ENCODE assay signal across 13 cellular contexts in genomic region chr11:72631806-72632731, GRCh38. TPM values are rescaled to one million over a fixed set of nuclear protein-coding genes. Genes with fewer than 3 reads are reported as not detected.
DNase-seq lines count a peak whose midpoint lies in the region; ATAC-seq, FAIRE-seq and TF ChIP-seq lines count a peak whose summit lies in the region.
"Had no signal": no experiment of that assay in that cellular context is flagged by ENCODE, and none has a peak within 500 bp of the region (broad histone marks: within the 10 kb centered on the region; RNA-seq: fewer than 3 reads in every experiment).

No MANE protein-coding gene starts in this region.

- 66 to 79% (median 75%) methylated on average over 18 of the region's 18 CpGs for WGBS in stomach, 5 donors

- no peak for DNase-seq in NT2/D1 (ENCODE audit: low read depth, low spot score)
- DNase-seq in cardiac fibroblast (ENCODE audit: low read depth in 2 of 2), result peak; percentile 22 to 42
- peak; percentile 80 for DNase-seq in kidney
- no peak for DNase-seq in stomach
- DNase-seq in immature natural killer cell, result no peak
- no peak for DNase-seq in stimulated activated naive CD8-positive, alpha-beta T cell treated with anti-CD3 and anti-CD28 coated beads, Interleukin-15, amount 100 ng/mL, for 72 hours
- DNase-seq in stimulated activated naive CD4-positive, alpha-beta T cell treated with Interleukin-2 at 50 U/mL for 16 hours (lab: John Stamatoyannopoulos, UW), result no peak
- DNase-seq: activated CD4-positive, alpha-beta T cell treated with anti-CD3 and anti-CD28 coated beads, Interleukin-2, amount 10 ng/mL, durations not matched to agents 24 days and 14 days; activated naive CD8-positive, alpha-beta T cell treated with anti-CD3 and anti-CD28 coated beads, Interleukin-2, amount 10 ng/mL, durations not matched to agents 7 days and 5 days; foreskin fibroblast; NCI-H187 treated with DMSO at 0.1 percent for 48 hours had no signal

- no peak for TF ChIP-seq POLR2A in stomach (IDR thresholded peaks at IDR 0.05)

- H3K4me1 ChIP-seq in NT2/D1 (ENCODE audit: insufficient read depth, insufficient read length), result peaks cover 36% of the 10 kb centered on the region
- H3K4me1 ChIP-seq in kidney (ENCODE audit: control insufficient read depth in 1 of 2, insufficient read depth in 1 of 2, low read depth in 1 of 2, low read length in 2 of 2), result peaks cover 3 to 26% of the 10 kb centered on the region in 2 donors
- H3K4me1 ChIP-seq in stomach, result peaks cover 3 to 74% (median 40%) of the 10 kb centered on the region in 4 donors

- H3K9me3 ChIP-seq in NT2/D1 (ENCODE audit: insufficient read depth, low read length) (no peaks in the 10 kb centered on the region), kidney (ENCODE audit: control insufficient read depth in 1 of 2, low read length in 2 of 2) (no peaks in the 10 kb centered on the region), stomach (no peaks in the 10 kb centered on the region)

- peak overlapping the region; percentile 43 to 57 for H3K27ac ChIP-seq in kidney (ENCODE audit: low read depth in 2 of 2, low read length in 2 of 2)
- peak overlapping the region in 4 of 5 donors; percentile 41 to 78 (median 56) for H3K27ac ChIP-seq in stomach

- H3K9me3 Mint-ChIP-seq in immature natural killer cell, result no peaks in the 10 kb centered on the region
- H3K9me3 Mint-ChIP-seq in stimulated activated naive CD8-positive, alpha-beta T cell treated with anti-CD3 and anti-CD28 coated beads, Interleukin-15, amount 100 ng/mL, for 72 hours, result no peaks in the 10 kb centered on the region
- H3K9me3 Mint-ChIP-seq: activated CD4-positive, alpha-beta T cell treated with anti-CD3 and anti-CD28 coated beads, Interleukin-2, amount 10 ng/mL, durations not matched to agents 24 days and 14 days; activated naive CD8-positive, alpha-beta T cell treated with anti-CD3 and anti-CD28 coated beads, Interleukin-2, amount 10 ng/mL, durations not matched to agents 7 days and 5 days had no signal

- FAIRE-seq in kidney (lab: Jason Lieb, UNC), result no peak
- FAIRE-seq: D721Med had no signal

- peak overlapping the region; percentile 38 for H3K9ac ChIP-seq in NT2/D1 (ENCODE audit: insufficient read length, low read depth)
- no peak overlapping the region for H3K9ac ChIP-seq in kidney (ENCODE audit: low read length in 2 of 2)

- H3K27ac Mint-ChIP-seq in immature natural killer cell, result no peak overlapping the region
- H3K27ac Mint-ChIP-seq in stimulated activated naive CD8-positive, alpha-beta T cell treated with anti-CD3 and anti-CD28 coated beads, Interleukin-15, amount 100 ng/mL, for 72 hours, result no peak overlapping the region
- H3K27ac Mint-ChIP-seq: activated CD4-positive, alpha-beta T cell treated with anti-CD3 and anti-CD28 coated beads, Interleukin-2, amount 10 ng/mL, durations not matched to agents 24 days and 14 days; activated naive CD8-positive, alpha-beta T cell treated with anti-CD3 and anti-CD28 coated beads, Interleukin-2, amount 10 ng/mL, durations not matched to agents 7 days and 5 days had no signal

- no peaks in the 10 kb centered on the region for H3K4me1 Mint-ChIP-seq in immature natural killer cell
- peaks cover under 1% of the 10 kb centered on the region for H3K4me1 Mint-ChIP-seq in stimulated activated naive CD8-positive, alpha-beta T cell treated with anti-CD3 and anti-CD28 coated beads, Interleukin-15, amount 100 ng/mL, for 72 hours
- H3K4me1 Mint-ChIP-seq: activated CD4-positive, alpha-beta T cell treated with anti-CD3 and anti-CD28 coated beads, Interleukin-2, amount 10 ng/mL, durations not matched to agents 24 days and 14 days; activated naive CD8-positive, alpha-beta T cell treated with anti-CD3 and anti-CD28 coated beads, Interleukin-2, amount 10 ng/mL, durations not matched to agents 7 days and 5 days had no signal

- H3K27me3 Mint-ChIP-seq in immature natural killer cell (ENCODE audit: low read depth in 3 of 3), result peaks cover 0 to 5% (median 1%) of the 10 kb centered on the region in 3 donors
- peaks cover 7% of the 10 kb centered on the region for H3K27me3 Mint-ChIP-seq in stimulated activated naive CD8-positive, alpha-beta T cell treated with anti-CD3 and anti-CD28 coated beads, Interleukin-15, amount 100 ng/mL, for 72 hours

- no peak for TF ChIP-seq EP300 in stomach (IDR thresholded peaks at IDR 0.05)

- H3K4me3 ChIP-seq in NT2/D1 (ENCODE audit: insufficient read length, low read depth), result no peak overlapping the region
- H3K4me3 ChIP-seq in cardiac fibroblast (replicated peaks in 1 of 2; ENCODE audit: low read depth in 2 of 2, low read length in 2 of 2), result no peak overlapping the region
- H3K4me3 ChIP-seq in kidney (ENCODE audit: low read length in 2 of 2), result no peak overlapping the region
- no peak overlapping the region for H3K4me3 ChIP-seq in stomach

- intact Hi-C loops in kidney (cut with DNase I), result no loop called here
- intact Hi-C loops in stomach (cut with DNase I; ENCODE audit: low total_unique reads), result no loop called here

- H3K36me3 ChIP-seq in NT2/D1 (ENCODE audit: insufficient read depth, insufficient read length, low read length) (no peaks in the 10 kb centered on the region), kidney (ENCODE audit: control insufficient read depth in 1 of 2, insufficient read depth in 2 of 2, low read length in 2 of 2) (no peaks in the 10 kb centered on the region), stomach (no peaks in the 10 kb centered on the region)

- no peak for ATAC-seq in stimulated activated naive CD8-positive, alpha-beta T cell treated with anti-CD3 and anti-CD28 coated beads, Interleukin-15, amount 100 ng/mL, for 72 hours
- ATAC-seq in HG02938 (IDR thresholded peaks at IDR 0.05; ENCODE audit: unreplicated experiment), result no peak

- H3K36me3 Mint-ChIP-seq in immature natural killer cell, result no peaks in the 10 kb centered on the region
- H3K36me3 Mint-ChIP-seq: activated naive CD8-positive, alpha-beta T cell treated with anti-CD3 and anti-CD28 coated beads, Interleukin-2, amount 10 ng/mL, durations not matched to agents 7 days and 5 days had no signal

- no peak overlapping the region for H3K4me3 Mint-ChIP-seq in immature natural killer cell
- no peak overlapping the region for H3K4me3 Mint-ChIP-seq in stimulated activated naive CD8-positive, alpha-beta T cell treated with anti-CD3 and anti-CD28 coated beads, Interleukin-15, amount 100 ng/mL, for 72 hours
- H3K4me3 Mint-ChIP-seq: activated CD4-positive, alpha-beta T cell treated with anti-CD3 and anti-CD28 coated beads, Interleukin-2, amount 10 ng/mL, durations not matched to agents 24 days and 14 days; activated naive CD8-positive, alpha-beta T cell treated with anti-CD3 and anti-CD28 coated beads, Interleukin-2, amount 10 ng/mL, durations not matched to agents 7 days and 5 days had no signal

- H3K27me3 ChIP-seq in NT2/D1 (ENCODE audit: insufficient read depth, insufficient read length) (no peaks in the 10 kb centered on the region), stomach (peaks cover 0 to 13% (median 0%) of the 10 kb centered on the region in 3 donors)

- TF ChIP-seq CTCF in cardiac fibroblast (IDR thresholded peaks at IDR 0.05; ENCODE audit: low read depth, low read length) (no peak), kidney (IDR thresholded peaks at IDR 0.05; ENCODE audit: borderline replicate concordance, extremely low read depth, insufficient read depth) (no peak), stomach (IDR thresholded peaks at IDR 0.05) (no peak)

RNA-seq across cellular contexts. Expression of gene PDE2A, which starts 42.2 kb away (rescaled TPM):
- total RNA-seq in kidney (42.0 TPM), stomach (100 to 1,000 TPM in 2 of 5 donors, 10 to 100 TPM in 2, 1 to 10 TPM in 1; 3.5 to 548 (median 35.8) TPM)
- polyA plus RNA-seq in kidney (ENCODE audit: insufficient read depth, low read depth, low replicate concordance) (12.6 TPM), stomach (10 to 100 TPM in 2 of 3 donors, 1 to 10 TPM in 1; 4.7 to 17.8 (median 14.1) TPM), immature natural killer cell (not detected)

Comparison
In these comparisons a context has a peak if more than half of its experiments do, and no peak if none do; other contexts are left out.
1. DNase-seq: peak in cardiac fibroblast (2 of 2) and kidney (single experiment); none in NT2/D1 (single experiment), stomach (single experiment), immature natural killer cell (0 of 3), stimulated activated naive CD8-positive, alpha-beta T cell treated with anti-CD3 and anti-CD28 coated beads, Interleukin-15, amount 100 ng/mL, for 72 hours (0 of 2) and stimulated activated naive CD4-positive, alpha-beta T cell treated with Interleukin-2 at 50 U/mL for 16 hours (single experiment).
2. RNA of gene PDE2A, which starts 42.2 kb away (polyA plus RNA-seq): 4.7 to 17.8 TPM in stomach and 12.6 TPM in kidney (single experiment); not detected in immature natural killer cell; every median in the first group is over 4 times any median in the second.